8 cellular contexts compared by ENCODE assay signal in the genomic region with DNA sequence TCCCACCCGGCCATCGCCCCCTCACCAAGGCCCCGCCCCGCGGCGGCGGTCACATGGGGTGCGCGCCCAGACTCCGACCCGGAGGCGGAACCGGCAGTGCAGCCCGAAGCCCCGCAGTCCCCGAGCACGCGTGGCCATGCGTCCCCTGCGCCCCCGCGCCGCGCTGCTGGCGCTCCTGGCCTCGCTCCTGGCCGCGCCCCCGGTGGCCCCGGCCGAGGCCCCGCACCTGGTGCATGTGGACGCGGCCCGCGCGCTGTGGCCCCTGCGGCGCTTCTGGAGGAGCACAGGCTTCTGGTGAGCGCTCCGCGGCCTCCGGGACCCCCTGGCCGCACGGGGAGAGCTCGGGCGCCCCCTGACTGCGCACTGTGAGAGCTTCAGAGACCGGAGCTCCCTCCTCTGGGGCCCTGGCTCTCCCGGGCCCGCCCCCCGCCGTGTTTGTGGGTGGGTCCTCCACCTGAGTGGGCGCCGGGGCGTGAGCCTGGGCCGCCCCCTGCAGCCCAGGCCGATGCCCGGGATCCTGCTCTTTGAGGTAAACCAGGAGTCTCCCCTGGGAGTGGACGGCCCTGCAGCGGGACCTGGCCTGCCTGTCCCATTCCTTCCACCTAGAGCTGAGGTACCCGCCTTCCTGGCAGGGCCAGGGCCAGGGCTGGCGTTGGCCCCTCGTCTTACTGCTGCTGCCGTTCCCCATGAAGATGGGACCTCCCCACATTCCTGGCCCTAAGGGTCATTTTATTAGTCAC. TPM values are rescaled to one million over a fixed set of nuclear protein-coding genes. Genes with fewer than 3 reads are reported as not detected.
A peak's percentile ranks its signal among the peaks of the same experiment; 100 is the strongest.
DNase-seq lines count a peak whose midpoint lies in the region; ATAC-seq, FAIRE-seq and TF ChIP-seq lines count a peak whose summit lies in the region.

A gene (plus strand): TSS at position 96 of the 740 bp plus-strand sequence. CDS start 41 bp downstream, at position 137.

- peak within 1 kb of the TSS; percentile 28 for H2BK120ac ChIP-seq in trophoblast cell (ENCODE audit: insufficient read depth, low read length, poor library complexity)

- H4K8ac ChIP-seq in trophoblast cell (ENCODE audit: low read depth, low read length): peak within 1 kb of the TSS; percentile 86

- peak within 1 kb of the TSS; percentile 89 for H3K4me3 Mint-ChIP-seq in activated naive CD8-positive, alpha-beta T cell
- peak within 1 kb of the TSS; percentile 93 for H3K4me3 Mint-ChIP-seq in type B pancreatic cell

- peak within 1 kb of the TSS; percentile 86 for H3K18ac ChIP-seq in trophoblast cell (ENCODE audit: low read length)

- H3K4me1 ChIP-seq in cardiac muscle cell (ENCODE audit: low read depth): peaks cover 11% of the 10 kb centered on the region
- peaks cover 0 to 4% of the 10 kb centered on the region in 2 experiments for H3K4me1 ChIP-seq in trophoblast cell (ENCODE audit: control insufficient read depth in 1 of 2, insufficient read depth in 2 of 2, low read length in 2 of 2)

- H3K9ac ChIP-seq in trophoblast cell (ENCODE audit: low read length): peak within 1 kb of the TSS; percentile 25

- H3K9me3 Mint-ChIP-seq in activated naive CD8-positive, alpha-beta T cell (ENCODE audit: low read depth): no peaks in the 10 kb centered on the region
- H3K9me3 Mint-ChIP-seq in type B pancreatic cell: no peaks in the 10 kb centered on the region

- peak within 1 kb of the TSS; percentile 90 for H3K27ac Mint-ChIP-seq in activated naive CD8-positive, alpha-beta T cell
- peak within 1 kb of the TSS; percentile 74 for H3K27ac Mint-ChIP-seq in type B pancreatic cell

- no peak within 1 kb of the TSS for H2BK5ac ChIP-seq in trophoblast cell (ENCODE audit: low read depth, low read length, poor library complexity)

- H3K4me3 ChIP-seq in cardiac muscle cell: peak within 1 kb of the TSS; percentile 46
- H3K4me3 ChIP-seq in trophoblast cell (ENCODE audit: low read depth, low read length): peak within 1 kb of the TSS; percentile 79

- H3K27ac ChIP-seq in cardiac muscle cell (peak within 1 kb of the TSS; percentile 44), trophoblast cell (ENCODE audit: low read depth, low read length) (no peak within 1 kb of the TSS)

- no peak for FAIRE-seq in D721Med (lab: Jason Lieb, UNC)

- H3K9me3 ChIP-seq in cardiac muscle cell (ENCODE audit: low read depth): no peaks in the 10 kb centered on the region
- H3K9me3 ChIP-seq in trophoblast cell (ENCODE audit: insufficient read depth, low read depth, low read length): no peaks in the 10 kb centered on the region

- H2AFZ ChIP-seq in trophoblast cell (ENCODE audit: insufficient read depth, low read length, poor library complexity): peak within 1 kb of the TSS; percentile 88

- H3K27me3 ChIP-seq in cardiac muscle cell (no peaks in the 10 kb centered on the region), trophoblast cell (ENCODE audit: insufficient read depth, low read length) (no peaks in the 10 kb centered on the region)

- H3K4me1 Mint-ChIP-seq in activated naive CD8-positive, alpha-beta T cell (ENCODE audit: low read depth): peaks cover 25% of the 10 kb centered on the region
- H3K4me1 Mint-ChIP-seq in type B pancreatic cell (ENCODE audit: unreplicated experiment): peaks cover 12% of the 10 kb centered on the region

- WGBS in trophoblast cell (ENCODE audit: extremely low coverage, insufficient coverage, insufficient read length): no CpG with 5 or more reads among the region's 65 CpGs

- no peak within 1 kb of the TSS for H3K4ac ChIP-seq in trophoblast cell (ENCODE audit: low read depth, low read length)

- H2BK12ac ChIP-seq in trophoblast cell (ENCODE audit: low read length): no peak within 1 kb of the TSS

- no peaks in the 10 kb centered on the region for H3K36me3 Mint-ChIP-seq in activated naive CD8-positive, alpha-beta T cell
- H3K36me3 Mint-ChIP-seq in type B pancreatic cell: no peaks in the 10 kb centered on the region

- TF ChIP-seq CTCF in D721Med (IDR thresholded peaks at IDR 0.05; ENCODE audit: insufficient read depth, missing control alignments) (peak; percentile 54), cardiac muscle cell (IDR thresholded peaks at IDR 0.05; ENCODE audit: low read depth, low read length) (peak; percentile 55), type B pancreatic cell (conservative IDR thresholded peaks at IDR 0.05) (peak; percentile 69)

- H2AK5ac ChIP-seq in trophoblast cell (ENCODE audit: low read length): no peak within 1 kb of the TSS

- H3K36me3 ChIP-seq in cardiac muscle cell (no peaks in the 10 kb centered on the region), trophoblast cell (ENCODE audit: control insufficient read depth in 1 of 2, insufficient read depth in 2 of 2, low read length in 2 of 2) (no peaks in the 10 kb centered on the region)

- H3K4me2 ChIP-seq in trophoblast cell (ENCODE audit: low read length): peak within 1 kb of the TSS; percentile 89

- H3K79me1 ChIP-seq in trophoblast cell (ENCODE audit: low read length): no peaks in the 10 kb centered on the region

- peak; percentile 78 for ATAC-seq in GM21381 (IDR thresholded peaks at IDR 0.05; ENCODE audit: unreplicated experiment)

- no peaks in the 10 kb centered on the region for H3K27me3 Mint-ChIP-seq in activated naive CD8-positive, alpha-beta T cell
- no peaks in the 10 kb centered on the region for H3K27me3 Mint-ChIP-seq in type B pancreatic cell

- peak within 1 kb of the TSS; percentile 70 for H4K12ac ChIP-seq in trophoblast cell (ENCODE audit: low read depth, low read length)

- peak within 1 kb of the TSS; percentile 64 for H4K91ac ChIP-seq in trophoblast cell (ENCODE audit: low read depth, low read length)

- no peak within 1 kb of the TSS for H3K23ac ChIP-seq in trophoblast cell (ENCODE audit: low read length)

- H3K79me2 ChIP-seq in trophoblast cell (ENCODE audit: control insufficient read depth, insufficient read depth, low read length, poor library complexity): no peaks in the 10 kb centered on the region

- peak within 1 kb of the TSS; percentile 76 for H3K14ac ChIP-seq in trophoblast cell (ENCODE audit: low read length)

- DNase-seq in D721Med (ENCODE audit: insufficient read length, low spot score) (peak; percentile 75), HuH-7 (ENCODE audit: low spot score) (peak; percentile 90), SW 1271 (lab: John Stamatoyannopoulos, UW) (peak; percentile 74 to 79), cardiac muscle cell (ENCODE audit: low read depth in 1 of 2, low spot score in 1 of 2) (peak; percentile 74 to 93), trophoblast cell (peak in 1 of 2 donors; percentile 29), type B pancreatic cell (ENCODE audit: extremely low spot score, unreplicated experiment) (no peak)

RNA-seq across cellular contexts. Expression of the gene that starts here (rescaled TPM):
- total RNA-seq in cardiac muscle cell (13.0 and 14.9 TPM in 2 replicates), type B pancreatic cell (ENCODE audit: low replicate concordance) (20.7 and 37.2 TPM in 2 replicates)
- polyA plus RNA-seq in cardiac muscle cell: 29.9 and 34.0 TPM in 2 replicates
- polyA plus RNA-seq in trophoblast cell (2013): 2.0 and 2.2 TPM in 2 replicates
